8 cellular contexts compared by ENCODE assay signal in the genomic region with DNA sequence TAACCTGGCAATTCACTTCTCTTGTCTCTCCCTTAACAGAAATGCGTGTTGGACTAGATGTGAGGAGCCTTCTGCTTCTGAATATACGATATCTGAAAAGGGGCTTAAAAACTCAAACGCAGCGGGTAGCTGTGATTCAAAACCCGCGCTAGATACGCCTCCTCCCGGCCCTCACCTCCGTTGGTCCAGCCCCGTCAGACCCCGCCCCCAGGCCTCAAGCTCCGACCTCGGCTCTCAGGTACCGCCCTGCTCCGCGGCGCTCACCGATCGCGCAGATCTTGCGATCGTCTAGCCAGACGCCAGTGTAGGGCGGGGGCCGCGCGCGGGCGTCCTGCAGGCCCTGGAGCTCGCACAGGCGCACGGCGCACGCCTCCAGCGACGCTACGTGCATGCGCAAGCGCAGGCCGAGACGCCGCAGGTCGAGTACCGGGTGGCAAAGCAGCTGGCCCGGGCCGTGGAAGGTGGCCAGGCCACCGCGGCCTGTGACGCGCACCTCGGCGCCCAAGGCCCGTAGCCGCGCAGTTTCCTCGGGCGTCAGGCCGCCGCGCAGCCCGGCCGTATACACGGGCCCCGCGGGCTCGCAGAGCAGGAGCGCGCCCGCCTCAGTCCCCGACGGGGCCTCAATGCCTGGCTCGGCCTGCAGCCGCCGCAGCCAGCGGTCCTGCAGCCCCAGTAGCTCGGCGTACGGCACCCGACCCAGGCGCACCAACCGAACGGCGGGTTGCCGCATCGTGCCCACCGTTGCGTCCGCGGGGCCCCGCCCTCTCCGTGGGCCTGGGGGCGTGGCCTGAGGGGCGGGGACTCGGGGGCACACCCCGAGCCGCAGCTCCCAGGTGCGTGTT. TPM values are rescaled to one million over a fixed set of nuclear protein-coding genes. Genes with fewer than 3 reads are reported as not detected.
DNase-seq lines count a peak whose midpoint lies in the region; ATAC-seq, FAIRE-seq and TF ChIP-seq lines count a peak whose summit lies in the region.

LIPT2 (minus strand) TSS at position 751 of the 842 bp plus-strand sequence; CDS start at position 730, 21 bp downstream.

- peak within 1 kb of the TSS; percentile 90 for H3K27ac Mint-ChIP-seq in Calu3 (ENCODE audit: unreplicated experiment)
- H3K27ac Mint-ChIP-seq in mesothelial cell of epicardium, result peak within 1 kb of the TSS; percentile 91

- peak within 1 kb of the TSS; percentile 77 for H3K4me3 ChIP-seq in HUES48 (ENCODE audit: low read depth, low read length)
- H3K4me3 ChIP-seq in NT2/D1 (ENCODE audit: insufficient read length, low read depth), result peak within 1 kb of the TSS; percentile 85
- H3K4me3 ChIP-seq in endothelial cell of umbilical vein (replicated peaks in 1 of 3; ENCODE audit: insufficient read depth in 1 of 3, low read depth in 1 of 3, low read length in 3 of 3), result peak within 1 kb of the TSS; percentile 4 to 69 (median 52)

- peak; percentile 91 for FAIRE-seq in endothelial cell of umbilical vein (lab: Jason Lieb, UNC)

- intact Hi-C loops in Calu3 (cut with micrococcal nuclease; ENCODE audit: unreplicated experiment) (no loop called here), endothelial cell of umbilical vein (cut with micrococcal nuclease) (loop anchor here (1.0 kb wide), 1 partner anchor 66 kb away; no protein-coding TSS in a partner anchor)

- H3K36me3 ChIP-seq in HUES48 (ENCODE audit: control insufficient read depth, insufficient read depth, low read length), result no peaks in the 10 kb centered on the region
- no peaks in the 10 kb centered on the region for H3K36me3 ChIP-seq in NT2/D1 (ENCODE audit: insufficient read depth, insufficient read length, low read length)
- no peaks in the 10 kb centered on the region for H3K36me3 ChIP-seq in endothelial cell of umbilical vein (ENCODE audit: control insufficient read depth in 2 of 2, extremely low read depth in 1 of 2, insufficient read depth in 2 of 2, low read length in 2 of 2)

- TF ChIP-seq POLR2A in endothelial cell of umbilical vein (IDR thresholded peaks at IDR 0.05; ENCODE audit: low read depth, low read length), result peak; percentile 85

- H3K9me3 ChIP-seq in HUES48 (ENCODE audit: control insufficient read depth, insufficient read depth, low read length), result no peaks in the 10 kb centered on the region
- H3K9me3 ChIP-seq in NT2/D1 (ENCODE audit: insufficient read depth, low read length), result peaks cover 22% of the 10 kb centered on the region; the same call in 1 of the 2 replicates
- H3K9me3 ChIP-seq in endothelial cell of umbilical vein (replicated peaks; ENCODE audit: control insufficient read depth, insufficient read depth, low read length), result no peaks in the 10 kb centered on the region

- dilution Hi-C loops in endothelial cell of umbilical vein (cut with MboI; ENCODE audit: extremely low pct_ligation_motif_present, low sequenced_read_pairs), result no loop called here

- BruUV-seq in Calu3 (replicated peaks; lab: Mats Ljungman, UMichigan) (no TSS peak), endothelial cell of umbilical vein (replicated peaks; lab: Mats Ljungman, UMichigan) (no TSS peak)

- H3K4me3 Mint-ChIP-seq in Calu3 (ENCODE audit: low read depth, unreplicated experiment), result peak within 1 kb of the TSS; percentile 67
- H3K4me3 Mint-ChIP-seq in mesothelial cell of epicardium, result peak within 1 kb of the TSS; percentile 75

- H3K79me2 ChIP-seq in endothelial cell of umbilical vein (ENCODE audit: control insufficient read depth, insufficient read depth, low read length), result no peaks in the 10 kb centered on the region

- H4K20me1 ChIP-seq in endothelial cell of umbilical vein (replicated peaks; ENCODE audit: control insufficient read depth, extremely low read depth, insufficient read depth, low read length), result no peaks in the 10 kb centered on the region

- peak within 1 kb of the TSS; percentile 74 for H3K4me2 ChIP-seq in endothelial cell of umbilical vein (ENCODE audit: insufficient read depth, low read length)

- peak within 1 kb of the TSS; percentile 66 for H2AFZ ChIP-seq in endothelial cell of umbilical vein (ENCODE audit: low read depth, low read length)

- POLR2A ChIA-PET in endothelial cell of umbilical vein (lab: Charles Lee), result interaction anchor here (0.7 to 1.7 kb wide), 3 partner anchors 40 to 204 kb away, joined by 3 to 7 read pairs (median 6); no protein-coding TSS in a partner anchor

- H3K4me1 Mint-ChIP-seq in Calu3 (ENCODE audit: low read depth, unreplicated experiment) (peaks cover 30% of the 10 kb centered on the region), mesothelial cell of epicardium (peaks cover 18% of the 10 kb centered on the region)

- H3K36me3 Mint-ChIP-seq in Calu3 (ENCODE audit: insufficient read depth, unreplicated experiment), result peaks cover 18% of the 10 kb centered on the region
- H3K36me3 Mint-ChIP-seq in mesothelial cell of epicardium, result peaks cover 30% of the 10 kb centered on the region

- CTCF ChIA-PET in Calu3 (lab: Charles Lee), result interaction anchor here (0.6 to 2.3 kb wide), 15 partner anchors 11 to 356 kb away, joined by 3 to 20 read pairs (median 4); partner anchors contain the start of gene PGM2L1
- CTCF ChIA-PET in endothelial cell of umbilical vein (lab: Charles Lee), result interaction anchor here (0.6 to 2.4 kb wide), 16 partner anchors 9 to 755 kb away, joined by 3 to 22 read pairs (median 4); partner anchors contain the start of genes KCNE3 and POLD3

- H3K27me3 Mint-ChIP-seq in Calu3 (ENCODE audit: unreplicated experiment) (no peaks in the 10 kb centered on the region), mesothelial cell of epicardium (ENCODE audit: low read depth) (no peaks in the 10 kb centered on the region)

- H3K9ac ChIP-seq in HUES48 (ENCODE audit: low read depth, low read length) (peak within 1 kb of the TSS; percentile 93), NT2/D1 (ENCODE audit: insufficient read length, low read depth) (peak within 1 kb of the TSS; percentile 93), endothelial cell of umbilical vein (replicated peaks; ENCODE audit: extremely low read depth, insufficient read depth, low read length) (peak within 1 kb of the TSS; percentile 58)

- H3K27me3 ChIP-seq in HUES48 (ENCODE audit: control insufficient read depth, insufficient read depth, low read length) (no peaks in the 10 kb centered on the region), NT2/D1 (ENCODE audit: insufficient read depth, insufficient read length) (no peaks in the 10 kb centered on the region), endothelial cell of umbilical vein (ENCODE audit: control insufficient read depth in 2 of 2, insufficient read depth in 2 of 2, low read length in 2 of 2) (peaks cover 3 to 7% of the 10 kb centered on the region in 2 experiments)

- H3K27ac ChIP-seq in HUES48 (ENCODE audit: low read depth, low read length) (peak within 1 kb of the TSS; percentile 98), endothelial cell of umbilical vein (ENCODE audit: insufficient read depth, low read depth, low read length) (peak within 1 kb of the TSS; percentile 14)

- TF ChIP-seq CTCF in Calu3 (IDR thresholded peaks at IDR 0.05; ENCODE audit: unreplicated experiment), result no peak
- TF ChIP-seq CTCF in endothelial cell of umbilical vein (IDR thresholded peaks at IDR 0.05; ENCODE audit: extremely low read depth in 1 of 2, insufficient read depth in 1 of 2, low read depth in 1 of 2, low read length in 2 of 2), result no peak
- no peak for TF ChIP-seq CTCF in mesothelial cell of epicardium (IDR thresholded peaks at IDR 0.05; ENCODE audit: unreplicated experiment)

- H3K4me1 ChIP-seq in HUES48 (ENCODE audit: control insufficient read depth, insufficient read depth, low read length), result peaks cover 7% of the 10 kb centered on the region
- H3K4me1 ChIP-seq in NT2/D1 (ENCODE audit: insufficient read depth, insufficient read length), result peaks cover 4% of the 10 kb centered on the region
- H3K4me1 ChIP-seq in endothelial cell of umbilical vein (ENCODE audit: control insufficient read depth, extremely low read depth, insufficient read depth, low read length), result peaks cover 4% of the 10 kb centered on the region

- H3K9me1 ChIP-seq in endothelial cell of umbilical vein (replicated peaks; ENCODE audit: control insufficient read depth, extremely low read depth, insufficient read depth, low read length), result no peaks in the 10 kb centered on the region

- H3K9me3 Mint-ChIP-seq in Calu3 (ENCODE audit: low read depth, unreplicated experiment), result peaks cover 3% of the 10 kb centered on the region
- peaks cover 28% of the 10 kb centered on the region for H3K9me3 Mint-ChIP-seq in mesothelial cell of epicardium

- DNase-seq in Calu3 (peak; percentile 98), NT2/D1 (ENCODE audit: low read depth, low spot score) (peak; percentile 98), endothelial cell of umbilical vein (ENCODE audit: low read depth, low spot score) (peak; percentile 98), mesothelial cell of epicardium (ENCODE audit: low spot score in 2 of 2, unreplicated experiment in 2 of 2) (peak; percentile 91 to 94)
- DNase-seq in activated CD8-positive, alpha-beta memory T cell treated with anti-CD3 and anti-CD28 coated beads, Interleukin-2, amount 50 U/mL, for 4 hours, result peak; percentile 97
- peak; percentile 95 to 96 for DNase-seq in stimulated activated CD8-positive, alpha-beta memory T cell treated with anti-CD3 and anti-CD28 coated beads, Interleukin-15, amount 100 ng/mL, for 4 hours (ENCODE audit: low read depth in 2 of 2)

- ATAC-seq in GM21423 (IDR thresholded peaks at IDR 0.05; ENCODE audit: unreplicated experiment), result peak; percentile 96

TF ChIP-seq in endothelial cell of umbilical vein, 7 proteins besides CTCF, POLR2A, EP300 and RAD21:
- TF ChIP-seq EZH2 (IDR thresholded peaks at IDR 0.05; ENCODE audit: borderline replicate concordance, low read depth, low read length, severe bottlenecking) (no peak), GATA2 (IDR thresholded peaks at IDR 0.05; ENCODE audit: insufficient read depth, insufficient read length, low read depth, low read length) (peak; percentile 16), POLR2AphosphoS5 (IDR thresholded peaks at IDR 0.05; ENCODE audit: insufficient read depth, low read depth, low read length) (peak; percentile 95)

RNA-seq across cellular contexts. Expression of gene LIPT2, which starts in this region (rescaled TPM):
- 7.8 and 10.9 TPM in 2 replicates for total RNA-seq in Calu3 (2022)
- 1.7 and 3.2 TPM in 2 replicates for total RNA-seq in endothelial cell of umbilical vein
- 4.0 and 4.1 TPM in 2 replicates for polyA plus RNA-seq in endothelial cell of umbilical vein
- polyA plus RNA-seq in endothelial cell of umbilical vein (2011; cell fraction: cytosol; rRNA removed), result 3.0 and 3.1 TPM in 2 replicates
- polyA plus RNA-seq in endothelial cell of umbilical vein (2011; cell fraction: nucleus; rRNA removed), result 1.8 and 3.0 TPM in 2 replicates
- 1.1 and 1.8 TPM in 2 replicates for polyA plus RNA-seq in endothelial cell of umbilical vein (2012)
- polyA minus RNA-seq in endothelial cell of umbilical vein, result 3.3 and 5.6 TPM in 2 replicates
- 4.3 TPM for polyA minus RNA-seq in endothelial cell of umbilical vein (2011; cell fraction: cytosol; rRNA and poly(A)+ RNA removed)
- 2.7 and 3.3 TPM in 2 replicates for polyA minus RNA-seq in endothelial cell of umbilical vein (2011; cell fraction: nucleus; rRNA and poly(A)+ RNA removed)
- total RNA-seq in mesothelial cell of epicardium, result 6.4 to 9.1 TPM (median 8.7 TPM) in 3 replicates

Comparison
In these comparisons a context has a peak if more than half of its experiments do, and no peak if none do; other contexts are left out.
1. Peak in every context shown above with its lines: DNase-seq, ATAC-seq, H3K4me3 ChIP-seq and H3K27ac ChIP-seq.